19 cellular contexts compared by ENCODE assay signal in genomic region chr2:166892397-166892796, GRCh38. TPM values are rescaled to one million over a fixed set of nuclear protein-coding genes. Genes with fewer than 3 reads are reported as not detected.
DNase-seq lines count a peak whose midpoint lies in the region; ATAC-seq and TF ChIP-seq lines count a peak whose summit lies in the region.
"Had no signal": no experiment of that assay in that cellular context is flagged by ENCODE, and none has a peak within 500 bp of the region (broad histone marks: within the 10 kb centered on the region; RNA-seq: fewer than 3 reads in every experiment).

No MANE protein-coding gene starts in this region.

- intact Hi-C loops in vagina (cut with DNase I) (no loop called here), heart left ventricle (cut with DNase I) (loop anchor here in 1 of 10 donors (5.0 kb wide), 1 partner anchor 265 kb away; no protein-coding TSS in a partner anchor)

- H3K9me3 Mint-ChIP-seq in WTC11, result 0 out of 2 replicates have a peak, but pooled peaks cover 3% of the 10 kb centered on the region

- no peak overlapping the region for H3K27ac Mint-ChIP-seq in WTC11
- H3K27ac Mint-ChIP-seq: CD14-positive monocyte; CD4-positive, alpha-beta memory T cell; HFFc6 had no signal

- no peak overlapping the region for H3K4me3 Mint-ChIP-seq in WTC11
- H3K4me3 Mint-ChIP-seq: CD14-positive monocyte; CD4-positive, alpha-beta memory T cell; HFFc6 had no signal

- peaks cover 17% of the 10 kb centered on the region for H3K4me1 Mint-ChIP-seq in WTC11
- H3K4me1 Mint-ChIP-seq: CD14-positive monocyte; CD4-positive, alpha-beta memory T cell had no signal

- no peaks in the 10 kb centered on the region for H3K36me3 Mint-ChIP-seq in WTC11
- H3K36me3 Mint-ChIP-seq: CD14-positive monocyte; CD4-positive, alpha-beta memory T cell had no signal

- peaks cover 11% of the 10 kb centered on the region for H3K4me1 ChIP-seq in HUES48 (ENCODE audit: control insufficient read depth, insufficient read depth, low read length)
- peaks cover 12% of the 10 kb centered on the region; the same call in 1 of the 2 replicates for H3K4me1 ChIP-seq in iPS-20b (ENCODE audit: insufficient read depth, low read length)
- H3K4me1 ChIP-seq in vagina, result no peaks in the 10 kb centered on the region
- H3K4me1 ChIP-seq in heart left ventricle, result no peaks in the 10 kb centered on the region
- H3K4me1 ChIP-seq: A549, BLaER1 had no signal

- no peak for TF ChIP-seq POLR2A in vagina (IDR thresholded peaks at IDR 0.05)
- no peak for TF ChIP-seq POLR2A in heart left ventricle (IDR thresholded peaks at IDR 0.05)

- POLR2A ChIA-PET in WTC11 (lab: Charles Lee), result no interaction called here

- no peak for TF ChIP-seq CTCF in WTC11 (IDR thresholded peaks at IDR 0.05)
- no peak for TF ChIP-seq CTCF in vagina (IDR thresholded peaks at IDR 0.05)
- no peak for TF ChIP-seq CTCF in heart left ventricle (IDR thresholded peaks at IDR 0.05)

- peak; percentile 8 for DNase-seq in NCI-H345 (lab: John Stamatoyannopoulos, UW)
- DNase-seq in NCI-H345 treated with DMSO at 0.1 percent for 48 hours (lab: John Stamatoyannopoulos, UW; ENCODE audit: unreplicated experiment), result no peak
- no peak for DNase-seq in WTC11 (ENCODE audit: low spot score)
- no peak for DNase-seq in vagina (ENCODE audit: extremely low spot score in 2 of 2)
- no peak for DNase-seq in heart left ventricle
- DNase-seq: Calu3; CD4-positive, alpha-beta memory T cell; DMS79 treated with DMSO at 0.1 percent for 48 hours; GM23248; HFFc6 had no signal

- CTCF ChIA-PET in WTC11 (lab: Charles Lee), result interaction anchor here (1.9 to 2.1 kb wide), 2 partner anchors 264 to 282 kb away, joined by 6 read pairs; no protein-coding TSS in a partner anchor

- H3K9me3 ChIP-seq in HUES48 (ENCODE audit: control insufficient read depth, insufficient read depth, low read length) (no peaks in the 10 kb centered on the region), iPS-20b (ENCODE audit: insufficient read depth, low read depth, low read length) (no peaks in the 10 kb centered on the region), vagina (no peaks in the 10 kb centered on the region), heart left ventricle (peaks cover 0 to 4% (median 0%) of the 10 kb centered on the region in 12 donors)
- H3K9me3 ChIP-seq: A549, BLaER1 had no signal

- no peaks in the 10 kb centered on the region for H3K27me3 Mint-ChIP-seq in WTC11 (ENCODE audit: low read depth)
- H3K27me3 Mint-ChIP-seq: CD4-positive, alpha-beta memory T cell had no signal

- H3K9ac ChIP-seq in HUES48 (ENCODE audit: low read depth, low read length) (no peak overlapping the region), iPS-20b (ENCODE audit: low read depth, low read length) (0 out of 2 replicates have a peak overlapping the region, but pooled peaks have one; percentile 28)
- H3K9ac ChIP-seq: BLaER1, GM23248 had no signal

- H3K27me3 ChIP-seq in HUES48 (ENCODE audit: control insufficient read depth, insufficient read depth, low read length) (no peaks in the 10 kb centered on the region), iPS-20b (ENCODE audit: insufficient read depth, low read length) (no peaks in the 10 kb centered on the region), vagina (no peaks in the 10 kb centered on the region), heart left ventricle (no peaks in the 10 kb centered on the region)
- H3K27me3 ChIP-seq: BLaER1 had no signal

- H3K36me3 ChIP-seq in HUES48 (ENCODE audit: control insufficient read depth, insufficient read depth, low read length), result no peaks in the 10 kb centered on the region
- no peaks in the 10 kb centered on the region for H3K36me3 ChIP-seq in iPS-20b (ENCODE audit: insufficient read depth, low read depth, low read length)
- H3K36me3 ChIP-seq in vagina, result no peaks in the 10 kb centered on the region
- H3K36me3 ChIP-seq in heart left ventricle, result no peaks in the 10 kb centered on the region
- H3K36me3 ChIP-seq: BLaER1 had no signal

- ATAC-seq in WTC11 (peak; percentile 55), heart left ventricle (no peak)
- no peak for ATAC-seq in activated CD4-positive, CD25-positive, alpha-beta regulatory T cell treated with anti-CD3 and anti-CD28 coated beads, Interleukin-2, amount 50 U/mL, for 24 hours
- ATAC-seq: A549, GM12878, HCT116 had no signal

- peak overlapping the region; percentile 66 for H3K27ac ChIP-seq in HUES48 (ENCODE audit: low read depth, low read length)
- H3K27ac ChIP-seq in iPS-20b (ENCODE audit: low read length), result no peak overlapping the region
- H3K27ac ChIP-seq in vagina, result no peak overlapping the region
- no peak overlapping the region for H3K27ac ChIP-seq in heart left ventricle
- H3K27ac ChIP-seq: 22Rv1, A549, BLaER1, GM23248 had no signal

- no peak overlapping the region for H3K4me3 ChIP-seq in HUES48 (ENCODE audit: low read depth, low read length)
- no peak overlapping the region for H3K4me3 ChIP-seq in iPS-20b (ENCODE audit: low read length)
- no peak overlapping the region for H3K4me3 ChIP-seq in vagina
- H3K4me3 ChIP-seq in heart left ventricle, result no peak overlapping the region
- H3K4me3 ChIP-seq: A549, BLaER1, GM12878, GM23248 had no signal

TF ChIP-seq in WTC11, 78 proteins besides CTCF, POLR2A, EP300 and RAD21:
- TF ChIP-seq TEAD4 (CRISPR knock-in tag; IDR thresholded peaks at IDR 0.05) (no peak), IRF1 (CRISPR knock-in tag; IDR thresholded peaks at IDR 0.05) (no peak), ELF4 (CRISPR knock-in tag; IDR thresholded peaks at IDR 0.05; ENCODE audit: low read depth) (no peak), ZNF317 (CRISPR knock-in tag; IDR thresholded peaks at IDR 0.05; ENCODE audit: borderline replicate concordance, low read depth) (no peak)

RNA-seq across cellular contexts. Expression of gene XIRP2, which starts 4.1 kb away (rescaled TPM):
- total RNA-seq in WTC11 (2021) (0.32 to 0.87 TPM (median 0.69 TPM) in 3 replicates), vagina (not detected), heart left ventricle (1,000 to 10,000 TPM in 2 of 9 donors, 100 to 1,000 TPM in 7; 227 to 2,395 (median 626) TPM)
- polyA plus RNA-seq in heart left ventricle, result 100 to 1,000 TPM; 251 to 844 TPM
- total RNA-seq: Calu3; CD4-positive, alpha-beta memory T cell; GM12878; GM23248; HFFc6 had no signal
- polyA plus RNA-seq: A549; CD14-positive monocyte; CD4-positive, alpha-beta memory T cell; GM23248 had no signal

Comparison
In these comparisons a context has a peak if more than half of its experiments do, and no peak if none do; other contexts are left out.
1. RNA of gene XIRP2, which starts 4.1 kb away (total RNA-seq): 227 to 2,395 TPM in heart left ventricle; 0.32 to 0.87 TPM in WTC11 and not detected in vagina (single experiment); every median in the first group is over 100 times any median in the second.